1 cellular context compared by ENCODE assay signal in the genomic region with DNA sequence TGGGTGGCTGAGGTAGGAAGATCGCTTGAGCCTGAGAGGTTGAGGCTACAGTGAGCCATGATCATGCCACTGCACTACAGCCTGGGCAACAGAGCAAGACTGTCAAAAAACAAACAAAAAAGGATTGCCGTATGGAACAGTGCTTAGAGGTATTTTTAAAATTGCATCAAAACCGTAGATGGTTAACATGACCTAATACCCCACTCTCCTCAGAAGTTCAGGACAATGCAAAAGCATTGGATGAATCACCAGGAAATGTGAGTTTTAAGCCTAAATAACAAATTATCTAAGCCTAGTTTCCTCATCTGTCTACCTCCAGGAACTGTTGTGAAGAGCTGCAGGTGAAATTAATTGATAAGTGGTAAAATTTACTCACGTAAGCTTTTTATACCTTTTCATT.
TF ChIP-seq lines count a peak whose summit lies in the region.

No MANE protein-coding gene starts in this region.

TF ChIP-seq in SK-N-SH treated with all-trans-retinoic acid at 6 μM for 48 hours, 23 proteins besides CTCF, POLR2A, EP300 and RAD21 (continued from another document):
- TF ChIP-seq PATZ1 (CRISPR knock-in tag; IDR thresholded peaks at IDR 0.05; ENCODE audit: borderline replicate concordance) (no peak), ZNF70 (CRISPR knock-in tag; IDR thresholded peaks at IDR 0.05) (no peak), ZNF565 (CRISPR knock-in tag; conservative IDR thresholded peaks at IDR 0.05; ENCODE audit: low read depth) (no peak), ARNTL (CRISPR knock-in tag; IDR thresholded peaks at IDR 0.05; ENCODE audit: borderline replicate concordance, low read depth) (no peak), ZC3H10 (CRISPR knock-in tag; IDR thresholded peaks at IDR 0.05) (no peak), TOX (CRISPR knock-in tag; IDR thresholded peaks at IDR 0.05; ENCODE audit: borderline replicate concordance) (no peak)
- TF ChIP-seq, protein P1, sequence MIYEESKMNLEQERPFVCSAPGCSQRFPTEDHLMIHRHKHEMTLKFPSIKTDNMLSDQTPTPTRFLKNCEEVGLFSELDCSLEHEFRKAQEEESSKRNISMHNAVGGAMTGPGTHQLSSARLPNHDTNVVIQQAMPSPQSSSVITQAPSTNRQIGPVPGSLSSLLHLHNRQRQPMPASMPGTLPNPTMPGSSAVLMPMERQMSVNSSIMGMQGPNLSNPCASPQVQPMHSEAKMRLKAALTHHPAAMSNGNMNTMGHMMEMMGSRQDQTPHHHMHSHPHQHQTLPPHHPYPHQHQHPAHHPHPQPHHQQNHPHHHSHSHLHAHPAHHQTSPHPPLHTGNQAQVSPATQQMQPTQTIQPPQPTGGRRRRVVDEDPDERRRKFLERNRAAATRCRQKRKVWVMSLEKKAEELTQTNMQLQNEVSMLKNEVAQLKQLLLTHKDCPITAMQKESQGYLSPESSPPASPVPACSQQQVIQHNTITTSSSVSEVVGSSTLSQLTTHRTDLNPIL (CRISPR knock-in tag; IDR thresholded peaks at IDR 0.05; ENCODE audit: low read depth), result no peak
